In the genomic region with DNA sequence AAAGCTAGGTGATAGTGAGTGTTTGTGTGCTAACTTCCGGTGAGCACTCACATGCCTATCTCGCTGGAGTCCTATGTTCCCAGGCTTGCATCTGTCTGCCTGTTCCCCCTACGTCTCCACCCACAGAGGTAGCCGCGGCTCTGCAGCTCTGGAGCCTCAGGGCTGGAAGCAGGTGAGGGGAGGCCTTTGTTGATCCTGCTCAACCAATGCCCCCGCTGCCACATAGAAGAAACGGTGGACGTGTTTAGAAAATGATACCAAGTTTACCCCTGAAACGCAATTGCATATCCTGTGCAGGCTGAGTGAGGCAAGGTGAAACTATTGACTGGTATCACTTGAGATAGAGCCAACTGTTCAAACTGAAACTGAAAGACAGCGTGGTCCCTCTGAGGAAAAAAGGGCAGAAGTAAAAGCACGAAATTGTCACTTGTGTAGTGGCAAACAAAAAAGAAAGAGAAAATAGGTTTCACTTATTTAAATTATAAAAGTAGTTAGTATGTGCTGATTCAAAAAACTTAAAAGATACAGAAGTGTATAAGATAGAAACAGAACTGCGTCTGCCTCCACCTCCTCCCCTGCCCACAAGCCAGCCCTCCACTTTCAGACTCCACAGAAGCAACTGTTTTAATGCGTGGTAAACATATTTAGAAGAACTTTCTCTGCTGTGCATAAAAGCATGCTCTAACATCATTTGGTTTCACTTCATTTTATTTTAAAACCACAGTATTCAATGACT, we compare ENCODE assay signal across 8 cellular contexts. TPM values are rescaled to one million over a fixed set of nuclear protein-coding genes. Genes with fewer than 3 reads are reported as not detected.
DNase-seq lines count a peak whose midpoint lies in the region; ATAC-seq, FAIRE-seq and TF ChIP-seq lines count a peak whose summit lies in the region.

No MANE protein-coding gene starts in this region.

- no peaks in the 10 kb centered on the region for H3K36me3 ChIP-seq in bronchial epithelial cell (ENCODE audit: control insufficient read depth, insufficient read depth, low read length)

- H3K4me3 ChIP-seq in bronchial epithelial cell (ENCODE audit: low read depth, low read length), result no peak overlapping the region

- no peak for TF ChIP-seq CTCF in bronchial epithelial cell (IDR thresholded peaks at IDR 0.05; ENCODE audit: insufficient read depth, low read length, severe bottlenecking)

- no peaks in the 10 kb centered on the region for H3K27me3 ChIP-seq in bronchial epithelial cell (ENCODE audit: control insufficient read depth, insufficient read depth, low read length)

- FAIRE-seq in bronchial epithelial cell (lab: Jason Lieb, UNC), result no peak

- peak; percentile 15 to 50 for DNase-seq in AML-193 (lab: John Stamatoyannopoulos, UW)
- DNase-seq in GM19238 (ENCODE audit: insufficient read length, low spot score), result peak; percentile 75
- DNase-seq in T follicular helper cell (ENCODE audit: low read depth), result peak; percentile 7
- peak; percentile 77 for DNase-seq in bronchial epithelial cell (ENCODE audit: low read depth)
- DNase-seq in stimulated activated CD4-positive, alpha-beta T cell treated with anti-CD3 and anti-CD28 coated beads, Interleukin-12 subunit alpha, Interleukin-12 subunit beta, amount 100 ng/mL, for 4 hours, result peak; percentile 48
- no peak for DNase-seq in NCI-H2227 treated with DMSO at 0.1 percent for 48 hours (lab: John Stamatoyannopoulos, UW)
- DNase-seq in mesenteric fat pad (ENCODE audit: low spot score), result no peak

- peak; percentile 96 for ATAC-seq in HG03196 (IDR thresholded peaks at IDR 0.05; ENCODE audit: unreplicated experiment)

RNA-seq across cellular contexts. Expression of gene ETS2, which starts 38.6 kb away (rescaled TPM):
- total RNA-seq in bronchial epithelial cell (144 and 153 TPM in 2 replicates), mesenteric fat pad (110 TPM)

Comparison
In these comparisons a context has a peak if more than half of its experiments do, and no peak if none do; other contexts are left out.
1. DNase-seq: peak in AML-193 (2 of 2), GM19238 (single experiment), T follicular helper cell (single experiment), bronchial epithelial cell (single experiment) and stimulated activated CD4-positive, alpha-beta T cell treated with anti-CD3 and anti-CD28 coated beads, Interleukin-12 subunit alpha, Interleukin-12 subunit beta, amount 100 ng/mL, for 4 hours (single experiment); none in NCI-H2227 treated with DMSO at 0.1 percent for 48 hours (single experiment) and mesenteric fat pad (single experiment).